ENCODE assay signal across 1 cellular context in genomic region chr17:20226814-20227482, GRCh38.
A peak's percentile ranks its signal among the peaks of the same experiment; 100 is the strongest.
TF ChIP-seq lines count a peak whose summit lies in the region.

No MANE protein-coding gene starts in this region.

TF ChIP-seq in IMR-90, 13 proteins besides CTCF, POLR2A, EP300 and RAD21:
- TF ChIP-seq ELK1 (IDR thresholded peaks at IDR 0.05; ENCODE audit: borderline replicate concordance, low read depth, low read length) (no peak), CEBPB (IDR thresholded peaks at IDR 0.05; ENCODE audit: low read depth, low read length) (peak; percentile 62), MAZ (IDR thresholded peaks at IDR 0.05; ENCODE audit: borderline replicate concordance, low read depth, low read length) (peak; percentile 89; the same call in 1 of the 2 replicates), NFE2L2 (IDR thresholded peaks at IDR 0.05; ENCODE audit: low read depth, low read length) (no peak), BHLHE40 (IDR thresholded peaks at IDR 0.05; ENCODE audit: low read depth, low read length) (peak; percentile 22; the same call in 1 of the 2 replicates), FOS (IDR thresholded peaks at IDR 0.05; ENCODE audit: low read depth, low read length) (no peak), CHD1 (IDR thresholded peaks at IDR 0.05; ENCODE audit: low read depth, low read length) (no peak), USF2 (IDR thresholded peaks at IDR 0.05; ENCODE audit: low read depth, low read length) (no peak), SMC3 (IDR thresholded peaks at IDR 0.05; ENCODE audit: low read depth, low read length) (peak; percentile 98), RFX5 (IDR thresholded peaks at IDR 0.05; ENCODE audit: low read depth, low read length) (no peak), RCOR1 (IDR thresholded peaks at IDR 0.05; ENCODE audit: insufficient replicate concordance, low read length) (no peak), MAFK (IDR thresholded peaks at IDR 0.05; ENCODE audit: low read depth, low read length) (no peak), MXI1 (IDR thresholded peaks at IDR 0.05; ENCODE audit: borderline replicate concordance, low read depth, low read length) (no peak)
